1 cellular context compared by ENCODE assay signal in the genomic region with DNA sequence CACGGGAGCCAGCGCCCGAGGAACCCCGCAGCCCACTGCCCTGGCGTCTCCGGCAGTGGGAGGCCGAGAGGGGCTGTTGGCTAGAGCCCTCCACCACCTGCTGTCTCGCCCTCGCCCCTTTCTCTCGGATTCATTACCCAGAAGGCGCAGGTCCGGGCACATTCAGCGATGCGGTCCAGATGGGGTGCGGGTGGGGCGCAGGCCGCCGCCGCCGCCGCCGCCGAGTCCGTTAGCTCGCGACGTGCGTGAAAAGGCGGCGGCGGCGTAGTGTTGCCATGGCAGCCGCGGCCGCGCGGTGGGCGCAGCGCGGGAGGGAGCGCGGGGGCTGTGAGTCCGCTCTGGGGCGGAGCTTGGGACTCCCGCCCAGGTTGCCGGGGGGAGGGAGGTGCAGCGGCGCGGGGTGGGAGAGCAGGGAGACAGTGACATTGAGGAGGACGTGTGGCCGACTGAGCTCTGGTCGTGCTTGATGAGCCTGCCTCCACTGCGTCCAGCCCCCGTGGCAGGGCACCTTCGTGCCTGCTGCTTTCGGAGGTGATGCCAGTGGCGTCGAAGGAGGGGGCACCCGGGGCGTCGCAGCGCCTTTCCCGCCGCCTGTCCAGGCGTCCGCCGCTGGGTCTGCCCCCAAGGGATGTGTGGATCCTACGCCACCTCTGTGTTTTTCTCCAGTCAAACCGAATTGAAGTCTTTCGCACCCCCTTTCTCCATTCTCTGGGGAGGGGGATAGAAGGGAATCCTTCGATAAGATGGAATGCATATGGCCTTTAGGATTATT.
TF ChIP-seq lines count a peak whose summit lies in the region.

A gene (minus strand): TSS at position 358 of the 772 bp plus-strand sequence. CDS start 23,774 bp downstream, outside the sequence.

TF ChIP-seq in HepG2, 621 proteins besides CTCF, POLR2A, EP300 and RAD21 (continued from another document and continues in another):
- TF ChIP-seq, protein P1, sequence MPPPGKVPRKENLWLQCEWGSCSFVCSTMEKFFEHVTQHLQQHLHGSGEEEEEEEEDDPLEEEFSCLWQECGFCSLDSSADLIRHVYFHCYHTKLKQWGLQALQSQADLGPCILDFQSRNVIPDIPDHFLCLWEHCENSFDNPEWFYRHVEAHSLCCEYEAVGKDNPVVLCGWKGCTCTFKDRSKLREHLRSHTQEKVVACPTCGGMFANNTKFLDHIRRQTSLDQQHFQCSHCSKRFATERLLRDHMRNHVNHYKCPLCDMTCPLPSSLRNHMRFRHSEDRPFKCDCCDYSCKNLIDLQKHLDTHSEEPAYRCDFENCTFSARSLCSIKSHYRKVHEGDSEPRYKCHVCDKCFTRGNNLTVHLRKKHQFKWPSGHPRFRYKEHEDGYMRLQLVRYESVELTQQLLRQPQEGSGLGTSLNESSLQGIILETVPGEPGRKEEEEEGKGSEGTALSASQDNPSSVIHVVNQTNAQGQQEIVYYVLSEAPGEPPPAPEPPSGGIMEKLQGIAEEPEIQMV (CRISPR knock-in tag; IDR thresholded peaks at IDR 0.05; ENCODE audit: low read depth) = 0 out of 2 replicates have a peak, but pooled peaks have one; percentile 45
- no peak for TF ChIP-seq SMYD3 (CRISPR knock-in tag; IDR thresholded peaks at IDR 0.05)
- peak; percentile 85 for TF ChIP-seq KMT2B (CRISPR knock-in tag; IDR thresholded peaks at IDR 0.05)
- TF ChIP-seq ZFYVE20 (CRISPR knock-in tag; IDR thresholded peaks at IDR 0.05; ENCODE audit: borderline replicate concordance, low read depth) = 0 out of 2 replicates have a peak, but pooled peaks have one; percentile 36
- TF ChIP-seq, protein P2, sequence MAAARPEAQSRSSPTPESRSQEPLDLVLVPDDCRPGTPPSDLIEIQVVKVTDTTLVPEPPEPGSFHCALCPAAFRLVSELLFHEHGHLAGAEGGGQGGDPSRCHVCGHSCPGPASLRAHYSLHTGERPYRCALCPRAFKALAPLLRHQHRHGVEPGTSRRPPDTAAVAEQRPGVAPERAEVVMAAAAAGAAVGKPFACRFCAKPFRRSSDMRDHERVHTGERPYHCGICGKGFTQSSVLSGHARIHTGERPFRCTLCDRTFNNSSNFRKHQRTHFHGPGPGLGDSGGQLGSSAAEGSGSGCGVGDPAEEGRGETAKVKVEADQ (CRISPR knock-in tag; IDR thresholded peaks at IDR 0.05; ENCODE audit: borderline replicate concordance) = peak; percentile 87; the same call in 1 of the 2 replicates
- no peak for TF ChIP-seq MED8 (CRISPR knock-in tag; IDR thresholded peaks at IDR 0.05; ENCODE audit: insufficient replicate concordance)
- TF ChIP-seq ZNF746 (CRISPR knock-in tag; IDR thresholded peaks at IDR 0.05) = no peak
- no peak for TF ChIP-seq ZNF460 (CRISPR knock-in tag; IDR thresholded peaks at IDR 0.05; ENCODE audit: borderline replicate concordance)
- TF ChIP-seq TAF15 (IDR thresholded peaks at IDR 0.05; ENCODE audit: low read depth, low read length, poor library complexity, severe bottlenecking) = no peak
- TF ChIP-seq, protein P3, sequence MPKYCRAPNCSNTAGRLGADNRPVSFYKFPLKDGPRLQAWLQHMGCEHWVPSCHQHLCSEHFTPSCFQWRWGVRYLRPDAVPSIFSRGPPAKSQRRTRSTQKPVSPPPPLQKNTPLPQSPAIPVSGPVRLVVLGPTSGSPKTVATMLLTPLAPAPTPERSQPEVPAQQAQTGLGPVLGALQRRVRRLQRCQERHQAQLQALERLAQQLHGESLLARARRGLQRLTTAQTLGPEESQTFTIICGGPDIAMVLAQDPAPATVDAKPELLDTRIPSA (CRISPR knock-in tag; IDR thresholded peaks at IDR 0.05; ENCODE audit: borderline replicate concordance) = no peak
- no peak for TF ChIP-seq TGIF2 (CRISPR knock-in tag; IDR thresholded peaks at IDR 0.05)
- TF ChIP-seq NCOA5 (CRISPR knock-in tag; IDR thresholded peaks at IDR 0.05) = no peak
- TF ChIP-seq, protein P4, sequence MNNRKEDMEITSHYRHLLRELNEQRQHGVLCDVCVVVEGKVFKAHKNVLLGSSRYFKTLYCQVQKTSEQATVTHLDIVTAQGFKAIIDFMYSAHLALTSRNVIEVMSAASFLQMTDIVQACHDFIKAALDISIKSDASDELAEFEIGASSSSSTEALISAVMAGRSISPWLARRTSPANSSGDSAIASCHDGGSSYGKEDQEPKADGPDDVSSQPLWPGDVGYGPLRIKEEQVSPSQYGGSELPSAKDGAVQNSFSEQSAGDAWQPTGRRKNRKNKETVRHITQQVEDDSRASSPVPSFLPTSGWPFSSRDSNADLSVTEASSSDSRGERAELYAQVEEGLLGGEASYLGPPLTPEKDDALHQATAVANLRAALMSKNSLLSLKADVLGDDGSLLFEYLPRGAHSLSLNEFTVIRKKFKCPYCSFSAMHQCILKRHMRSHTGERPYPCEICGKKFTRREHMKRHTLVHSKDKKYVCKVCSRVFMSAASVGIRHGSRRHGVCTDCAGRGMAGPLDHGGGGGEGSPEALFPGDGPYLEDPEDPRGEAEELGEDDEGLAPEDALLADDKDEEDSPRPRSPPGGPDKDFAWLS (CRISPR knock-in tag; IDR thresholded peaks at IDR 0.05; ENCODE audit: borderline replicate concordance) = no peak
- TF ChIP-seq, protein P5, sequence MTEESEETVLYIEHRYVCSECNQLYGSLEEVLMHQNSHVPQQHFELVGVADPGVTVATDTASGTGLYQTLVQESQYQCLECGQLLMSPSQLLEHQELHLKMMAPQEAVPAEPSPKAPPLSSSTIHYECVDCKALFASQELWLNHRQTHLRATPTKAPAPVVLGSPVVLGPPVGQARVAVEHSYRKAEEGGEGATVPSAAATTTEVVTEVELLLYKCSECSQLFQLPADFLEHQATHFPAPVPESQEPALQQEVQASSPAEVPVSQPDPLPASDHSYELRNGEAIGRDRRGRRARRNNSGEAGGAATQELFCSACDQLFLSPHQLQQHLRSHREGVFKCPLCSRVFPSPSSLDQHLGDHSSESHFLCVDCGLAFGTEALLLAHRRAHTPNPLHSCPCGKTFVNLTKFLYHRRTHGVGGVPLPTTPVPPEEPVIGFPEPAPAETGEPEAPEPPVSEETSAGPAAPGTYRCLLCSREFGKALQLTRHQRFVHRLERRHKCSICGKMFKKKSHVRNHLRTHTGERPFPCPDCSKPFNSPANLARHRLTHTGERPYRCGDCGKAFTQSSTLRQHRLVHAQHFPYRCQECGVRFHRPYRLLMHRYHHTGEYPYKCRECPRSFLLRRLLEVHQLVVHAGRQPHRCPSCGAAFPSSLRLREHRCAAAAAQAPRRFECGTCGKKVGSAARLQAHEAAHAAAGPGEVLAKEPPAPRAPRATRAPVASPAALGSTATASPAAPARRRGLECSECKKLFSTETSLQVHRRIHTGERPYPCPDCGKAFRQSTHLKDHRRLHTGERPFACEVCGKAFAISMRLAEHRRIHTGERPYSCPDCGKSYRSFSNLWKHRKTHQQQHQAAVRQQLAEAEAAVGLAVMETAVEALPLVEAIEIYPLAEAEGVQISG (CRISPR knock-in tag; IDR thresholded peaks at IDR 0.05) = no peak; the same call in none of the 2 replicates
- no peak for TF ChIP-seq ZNF605 (CRISPR knock-in tag; IDR thresholded peaks at IDR 0.05)
- TF ChIP-seq, protein P6, sequence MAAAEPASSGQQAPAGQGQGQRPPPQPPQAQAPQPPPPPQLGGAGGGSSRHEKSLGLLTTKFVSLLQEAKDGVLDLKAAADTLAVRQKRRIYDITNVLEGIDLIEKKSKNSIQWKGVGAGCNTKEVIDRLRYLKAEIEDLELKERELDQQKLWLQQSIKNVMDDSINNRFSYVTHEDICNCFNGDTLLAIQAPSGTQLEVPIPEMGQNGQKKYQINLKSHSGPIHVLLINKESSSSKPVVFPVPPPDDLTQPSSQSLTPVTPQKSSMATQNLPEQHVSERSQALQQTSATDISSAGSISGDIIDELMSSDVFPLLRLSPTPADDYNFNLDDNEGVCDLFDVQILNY (CRISPR knock-in tag; conservative IDR thresholded peaks at IDR 0.05) = no peak
- TF ChIP-seq ZNF24 (IDR thresholded peaks at IDR 0.05) = no peak
- TF ChIP-seq, protein P7, sequence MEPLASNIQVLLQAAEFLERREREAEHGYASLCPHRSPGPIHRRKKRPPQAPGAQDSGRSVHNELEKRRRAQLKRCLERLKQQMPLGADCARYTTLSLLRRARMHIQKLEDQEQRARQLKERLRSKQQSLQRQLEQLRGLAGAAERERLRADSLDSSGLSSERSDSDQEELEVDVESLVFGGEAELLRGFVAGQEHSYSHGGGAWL (CRISPR knock-in tag; IDR thresholded peaks at IDR 0.05) = peak; percentile 38; the same call in 1 of the 2 replicates
- TF ChIP-seq, protein P8, sequence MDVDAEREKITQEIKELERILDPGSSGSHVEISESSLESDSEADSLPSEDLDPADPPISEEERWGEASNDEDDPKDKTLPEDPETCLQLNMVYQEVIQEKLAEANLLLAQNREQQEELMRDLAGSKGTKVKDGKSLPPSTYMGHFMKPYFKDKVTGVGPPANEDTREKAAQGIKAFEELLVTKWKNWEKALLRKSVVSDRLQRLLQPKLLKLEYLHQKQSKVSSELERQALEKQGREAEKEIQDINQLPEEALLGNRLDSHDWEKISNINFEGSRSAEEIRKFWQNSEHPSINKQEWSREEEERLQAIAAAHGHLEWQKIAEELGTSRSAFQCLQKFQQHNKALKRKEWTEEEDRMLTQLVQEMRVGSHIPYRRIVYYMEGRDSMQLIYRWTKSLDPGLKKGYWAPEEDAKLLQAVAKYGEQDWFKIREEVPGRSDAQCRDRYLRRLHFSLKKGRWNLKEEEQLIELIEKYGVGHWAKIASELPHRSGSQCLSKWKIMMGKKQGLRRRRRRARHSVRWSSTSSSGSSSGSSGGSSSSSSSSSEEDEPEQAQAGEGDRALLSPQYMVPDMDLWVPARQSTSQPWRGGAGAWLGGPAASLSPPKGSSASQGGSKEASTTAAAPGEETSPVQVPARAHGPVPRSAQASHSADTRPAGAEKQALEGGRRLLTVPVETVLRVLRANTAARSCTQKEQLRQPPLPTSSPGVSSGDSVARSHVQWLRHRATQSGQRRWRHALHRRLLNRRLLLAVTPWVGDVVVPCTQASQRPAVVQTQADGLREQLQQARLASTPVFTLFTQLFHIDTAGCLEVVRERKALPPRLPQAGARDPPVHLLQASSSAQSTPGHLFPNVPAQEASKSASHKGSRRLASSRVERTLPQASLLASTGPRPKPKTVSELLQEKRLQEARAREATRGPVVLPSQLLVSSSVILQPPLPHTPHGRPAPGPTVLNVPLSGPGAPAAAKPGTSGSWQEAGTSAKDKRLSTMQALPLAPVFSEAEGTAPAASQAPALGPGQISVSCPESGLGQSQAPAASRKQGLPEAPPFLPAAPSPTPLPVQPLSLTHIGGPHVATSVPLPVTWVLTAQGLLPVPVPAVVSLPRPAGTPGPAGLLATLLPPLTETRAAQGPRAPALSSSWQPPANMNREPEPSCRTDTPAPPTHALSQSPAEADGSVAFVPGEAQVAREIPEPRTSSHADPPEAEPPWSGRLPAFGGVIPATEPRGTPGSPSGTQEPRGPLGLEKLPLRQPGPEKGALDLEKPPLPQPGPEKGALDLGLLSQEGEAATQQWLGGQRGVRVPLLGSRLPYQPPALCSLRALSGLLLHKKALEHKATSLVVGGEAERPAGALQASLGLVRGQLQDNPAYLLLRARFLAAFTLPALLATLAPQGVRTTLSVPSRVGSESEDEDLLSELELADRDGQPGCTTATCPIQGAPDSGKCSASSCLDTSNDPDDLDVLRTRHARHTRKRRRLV (CRISPR knock-in tag; IDR thresholded peaks at IDR 0.05) = no peak
- no peak for TF ChIP-seq RXRB (CRISPR knock-in tag; IDR thresholded peaks at IDR 0.05; ENCODE audit: borderline replicate concordance)
- no peak; the same call in 1 of the 2 replicates for TF ChIP-seq CREM (IDR thresholded peaks at IDR 0.05)
- no peak for TF ChIP-seq CREM (CRISPR knock-in tag; IDR thresholded peaks at IDR 0.05)
- TF ChIP-seq ZNF549 (CRISPR knock-in tag; IDR thresholded peaks at IDR 0.05) = no peak
- TF ChIP-seq, protein P9, sequence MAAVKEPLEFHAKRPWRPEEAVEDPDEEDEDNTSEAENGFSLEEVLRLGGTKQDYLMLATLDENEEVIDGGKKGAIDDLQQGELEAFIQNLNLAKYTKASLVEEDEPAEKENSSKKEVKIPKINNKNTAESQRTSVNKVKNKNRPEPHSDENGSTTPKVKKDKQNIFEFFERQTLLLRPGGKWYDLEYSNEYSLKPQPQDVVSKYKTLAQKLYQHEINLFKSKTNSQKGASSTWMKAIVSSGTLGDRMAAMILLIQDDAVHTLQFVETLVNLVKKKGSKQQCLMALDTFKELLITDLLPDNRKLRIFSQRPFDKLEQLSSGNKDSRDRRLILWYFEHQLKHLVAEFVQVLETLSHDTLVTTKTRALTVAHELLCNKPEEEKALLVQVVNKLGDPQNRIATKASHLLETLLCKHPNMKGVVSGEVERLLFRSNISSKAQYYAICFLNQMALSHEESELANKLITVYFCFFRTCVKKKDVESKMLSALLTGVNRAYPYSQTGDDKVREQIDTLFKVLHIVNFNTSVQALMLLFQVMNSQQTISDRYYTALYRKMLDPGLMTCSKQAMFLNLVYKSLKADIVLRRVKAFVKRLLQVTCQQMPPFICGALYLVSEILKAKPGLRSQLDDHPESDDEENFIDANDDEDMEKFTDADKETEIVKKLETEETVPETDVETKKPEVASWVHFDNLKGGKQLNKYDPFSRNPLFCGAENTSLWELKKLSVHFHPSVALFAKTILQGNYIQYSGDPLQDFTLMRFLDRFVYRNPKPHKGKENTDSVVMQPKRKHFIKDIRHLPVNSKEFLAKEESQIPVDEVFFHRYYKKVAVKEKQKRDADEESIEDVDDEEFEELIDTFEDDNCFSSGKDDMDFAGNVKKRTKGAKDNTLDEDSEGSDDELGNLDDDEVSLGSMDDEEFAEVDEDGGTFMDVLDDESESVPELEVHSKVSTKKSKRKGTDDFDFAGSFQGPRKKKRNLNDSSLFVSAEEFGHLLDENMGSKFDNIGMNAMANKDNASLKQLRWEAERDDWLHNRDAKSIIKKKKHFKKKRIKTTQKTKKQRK (IDR thresholded peaks at IDR 0.05; ENCODE audit: low read length) = no peak
- no peak for TF ChIP-seq RBM22 (optimal IDR thresholded peaks at IDR 0.05; ENCODE audit: low read length)
- TF ChIP-seq ZNF343 (CRISPR knock-in tag; IDR thresholded peaks at IDR 0.05) = no peak; the same call in 1 of the 2 replicates
- TF ChIP-seq, protein P10, sequence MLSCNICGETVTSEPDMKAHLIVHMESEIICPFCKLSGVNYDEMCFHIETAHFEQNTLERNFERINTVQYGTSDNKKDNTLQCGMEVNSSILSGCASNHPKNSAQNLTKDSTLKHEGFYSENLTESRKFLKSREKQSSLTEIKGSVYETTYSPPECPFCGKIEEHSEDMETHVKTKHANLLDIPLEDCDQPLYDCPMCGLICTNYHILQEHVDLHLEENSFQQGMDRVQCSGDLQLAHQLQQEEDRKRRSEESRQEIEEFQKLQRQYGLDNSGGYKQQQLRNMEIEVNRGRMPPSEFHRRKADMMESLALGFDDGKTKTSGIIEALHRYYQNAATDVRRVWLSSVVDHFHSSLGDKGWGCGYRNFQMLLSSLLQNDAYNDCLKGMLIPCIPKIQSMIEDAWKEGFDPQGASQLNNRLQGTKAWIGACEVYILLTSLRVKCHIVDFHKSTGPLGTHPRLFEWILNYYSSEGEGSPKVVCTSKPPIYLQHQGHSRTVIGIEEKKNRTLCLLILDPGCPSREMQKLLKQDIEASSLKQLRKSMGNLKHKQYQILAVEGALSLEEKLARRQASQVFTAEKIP (CRISPR knock-in tag; IDR thresholded peaks at IDR 0.05; ENCODE audit: borderline replicate concordance) = no peak
- no peak; the same call in none of the 2 replicates for TF ChIP-seq SPEN (CRISPR knock-in tag; IDR thresholded peaks at IDR 0.05; ENCODE audit: low read depth)
